8 cellular contexts compared by ENCODE assay signal in the genomic region with DNA sequence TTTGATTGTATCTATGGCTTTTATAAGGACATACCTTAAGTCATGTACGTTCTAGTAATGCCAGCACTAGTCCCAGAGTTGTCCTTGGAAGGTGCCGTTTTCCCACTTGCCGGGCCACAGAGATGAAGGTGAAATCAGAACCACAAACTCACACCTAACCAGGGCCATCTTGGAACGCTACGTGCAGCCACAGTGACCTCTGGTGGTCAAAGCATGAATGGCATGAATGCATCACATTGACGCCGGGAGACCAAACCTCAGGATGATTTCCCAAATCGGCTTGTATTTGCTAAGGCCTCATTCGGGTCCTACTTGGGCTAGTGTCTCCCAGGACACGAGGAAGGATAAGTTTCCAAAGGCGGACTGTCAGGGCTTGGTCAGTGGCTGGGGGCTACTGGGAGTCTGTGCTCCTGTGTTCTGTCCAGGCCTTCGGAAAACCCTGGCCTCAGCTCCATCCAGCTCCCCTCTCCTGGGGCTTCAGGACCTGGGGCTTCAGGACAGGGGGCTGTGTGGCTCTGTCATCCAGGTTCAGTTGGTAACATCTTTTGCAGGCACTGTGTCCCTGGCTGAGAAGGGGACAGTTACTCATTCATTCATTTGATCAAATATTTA.
DNase-seq lines count a peak whose midpoint lies in the region; ATAC-seq and TF ChIP-seq lines count a peak whose summit lies in the region.

No MANE protein-coding gene starts in this region.

- CTCF ChIA-PET in RWPE1 (lab: Yijun Ruan, JAX): interaction anchor here (0.6 to 0.8 kb wide), 5 partner anchors 19 to 1086 kb away, joined by 3 to 5 read pairs (median 4); no protein-coding TSS in a partner anchor

- DNase-seq in DMS 273 (lab: John Stamatoyannopoulos, UW; ENCODE audit: unreplicated experiment): peak; percentile 85
- peak; percentile 13 to 47 for DNase-seq in HL-60 (ENCODE audit: low read depth in 1 of 2, low spot score in 1 of 2)
- peak; percentile 75 for DNase-seq in RWPE1 (ENCODE audit: low spot score)
- peak; percentile 65 for DNase-seq in activated naive CD4-positive, alpha-beta T cell treated with Interleukin-2 at 50 U/mL for 16 hours
- peak; percentile 18 for DNase-seq in glomerular endothelial cell (ENCODE audit: extremely low read depth, low read depth, low spot score)
- DNase-seq in ovary: peak; percentile 72 to 86 (median 84)
- DNase-seq in upper lobe of left lung: peak in 1 of 2 donors; percentile 68

- TF ChIP-seq EP300 in ovary (IDR thresholded peaks at IDR 0.05) (no peak), upper lobe of left lung (IDR thresholded peaks at IDR 0.05) (no peak)

- H3K27me3 ChIP-seq in HL-60 (ENCODE audit: insufficient read depth, poor library complexity, severe bottlenecking): no peaks in the 10 kb centered on the region
- H3K27me3 ChIP-seq in ovary: no peaks in the 10 kb centered on the region
- no peaks in the 10 kb centered on the region for H3K27me3 ChIP-seq in upper lobe of left lung

- POLR2A ChIA-PET in RWPE1 (lab: Yijun Ruan, JAX; ENCODE audit: low non-redundant PET): no interaction called here

- no peak for TF ChIP-seq POLR2A in ovary (IDR thresholded peaks at IDR 0.05)
- no peak for TF ChIP-seq POLR2A in upper lobe of left lung (IDR thresholded peaks at IDR 0.05)

- H3K27ac ChIP-seq in HL-60 (replicated peaks): no peak overlapping the region
- H3K27ac ChIP-seq in RWPE1: no peak overlapping the region
- H3K27ac ChIP-seq in ovary: no peak overlapping the region
- no peak overlapping the region for H3K27ac ChIP-seq in upper lobe of left lung

- 9 to 11% (median 9%) methylated on average over 12 of the region's 12 CpGs for WGBS in ovary, 3 donors
- WGBS in upper lobe of left lung, 2 donors: 9 to 10% methylated on average over 12 of the region's 12 CpGs

- H3K4me3 ChIP-seq in HL-60 (replicated peaks; ENCODE audit: insufficient read depth, low read length) (no peak overlapping the region), ovary (no peak overlapping the region), upper lobe of left lung (no peak overlapping the region)

- peak; percentile 71 to 87 for ATAC-seq in upper lobe of left lung (ENCODE audit: low FRiP score in 2 of 2)
- no peak for ATAC-seq in GM19035 (IDR thresholded peaks at IDR 0.05; ENCODE audit: unreplicated experiment)

- intact Hi-C loops in ovary (cut with DNase I): loop anchor here (2.0 to 10.0 kb wide), 6 partner anchors 126 to 1344 kb away; no protein-coding TSS in a partner anchor

- H3K36me3 ChIP-seq in ovary: no peaks in the 10 kb centered on the region
- H3K36me3 ChIP-seq in upper lobe of left lung: no peaks in the 10 kb centered on the region

- peak; percentile 93 for TF ChIP-seq CTCF in HL-60 (IDR thresholded peaks at IDR 0.05; ENCODE audit: insufficient read depth, low read length)
- TF ChIP-seq CTCF in RWPE1 (conservative IDR thresholded peaks at IDR 0.05; ENCODE audit: low read depth): peak; percentile 92
- peak; percentile 87 to 96 (median 90) for TF ChIP-seq CTCF in ovary (IDR thresholded peaks at IDR 0.05)
- peak; percentile 85 to 93 (median 92) for TF ChIP-seq CTCF in upper lobe of left lung (IDR thresholded peaks at IDR 0.05)

- H3K9me3 ChIP-seq in ovary (no peaks in the 10 kb centered on the region), upper lobe of left lung (no peaks in the 10 kb centered on the region)

- H3K4me1 ChIP-seq in ovary (ENCODE audit: insufficient read depth) (no peaks in the 10 kb centered on the region), upper lobe of left lung (no peaks in the 10 kb centered on the region)
